ENCODE assay signal across 25 cellular contexts in the genomic region with DNA sequence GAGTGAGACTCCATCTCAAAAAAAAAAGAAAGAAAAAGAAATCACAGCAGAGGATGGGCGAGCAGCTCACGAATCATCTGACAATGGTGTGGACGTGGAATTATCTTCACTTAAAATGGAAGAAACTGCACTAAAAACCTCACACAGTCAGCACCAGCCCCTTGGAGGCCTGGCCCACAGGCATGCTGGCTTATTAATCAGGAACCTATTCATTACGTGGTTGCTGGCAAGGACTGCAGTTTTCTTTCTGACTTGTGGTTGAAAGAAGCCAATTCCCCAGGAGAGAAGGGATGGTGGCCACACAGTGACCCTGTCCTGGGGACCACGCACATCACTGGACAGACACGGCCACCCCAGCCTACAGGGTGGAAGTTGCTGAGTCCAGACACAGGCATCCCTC.
DNase-seq lines count a peak whose midpoint lies in the region; ATAC-seq and TF ChIP-seq lines count a peak whose summit lies in the region.
"Had no signal": no experiment of that assay in that cellular context is flagged by ENCODE, and none has a peak within 500 bp of the region (broad histone marks: within the 10 kb centered on the region; RNA-seq: fewer than 3 reads in every experiment).

No MANE protein-coding gene starts in this region.

- no peaks in the 10 kb centered on the region for H3K36me3 ChIP-seq in MG63
- H3K36me3 ChIP-seq: BLaER1, prostate gland had no signal

- H3K4me3 ChIP-seq in AG10803 (ENCODE audit: low read length) (no peak overlapping the region), MG63 (no peak overlapping the region), choroid plexus epithelial cell (ENCODE audit: low read depth, low read length) (no peak overlapping the region)
- H3K4me3 ChIP-seq: A549, BLaER1, prostate gland, sigmoid colon had no signal

- no peaks in the 10 kb centered on the region for H3K27me3 ChIP-seq in MG63
- H3K27me3 ChIP-seq: BLaER1, sigmoid colon had no signal

- TF ChIP-seq CTCF in AG10803 (conservative IDR thresholded peaks at IDR 0.05; ENCODE audit: low read length) (no peak), choroid plexus epithelial cell (conservative IDR thresholded peaks at IDR 0.05; ENCODE audit: low read depth, low read length) (no peak)

- no peaks in the 10 kb centered on the region for H3K9me3 ChIP-seq in MG63
- H3K9me3 ChIP-seq: prostate gland, sigmoid colon had no signal

- DNase-seq in AG10803 (ENCODE audit: low read depth) (peak; percentile 14), MG63 (peak; percentile 23), choroid plexus epithelial cell (ENCODE audit: low read depth) (peak; percentile 14), kidney tubule cell (ENCODE audit: low spot score) (peak; percentile 17), OCI-M1 (lab: John Stamatoyannopoulos, UW) (no peak), RPMI8226 (no peak)
- DNase-seq: activated CD4-positive, alpha-beta T cell treated with anti-CD3 and anti-CD28 coated beads for 4 hours; activated gamma-delta T cell; activated naive CD8-positive, alpha-beta T cell treated with anti-CD3 and anti-CD28 coated beads, Interleukin-2, amount 10 ng/mL, durations not matched to agents 7 days and 5 days; activated T-cell treated with anti-CD3 and anti-CD28 coated beads, Interleukin-2, amount 50 U/mL, for 1 hour; effector memory CD8-positive, alpha-beta T cell; KBM-7; left ventricle myocardium superior; NCI-H1436 treated with DMSO at 0.1 percent for 48 hours; NCI-H446; NCI-H82; Right ventricle myocardium superior; sigmoid colon; stimulated activated naive CD8-positive, alpha-beta T cell treated with anti-CD3 and anti-CD28 coated beads, Interleukin-15, Interleukin-2, amounts not matched to agents 100 U/mL and 50 U/mL, for 24 hours had no signal

- ATAC-seq in GM18520 (IDR thresholded peaks at IDR 0.05; ENCODE audit: unreplicated experiment) (no peak), SK-N-SH treated with all-trans-retinoic acid at 6 μM for 48 hours (no peak)
- ATAC-seq: A549; effector memory CD8-positive, alpha-beta T cell; left ventricle myocardium superior; naive thymus-derived CD4-positive, alpha-beta T cell; stimulated activated naive CD8-positive, alpha-beta T cell treated with anti-CD3 and anti-CD28 coated beads, Interleukin-15, Interleukin-2, amounts not matched to agents 100 U/mL and 50 U/mL, for 24 hours had no signal

TF ChIP-seq in SK-N-SH treated with all-trans-retinoic acid at 6 μM for 48 hours, 23 proteins besides CTCF, POLR2A, EP300 and RAD21:
- TF ChIP-seq GLIS3 (CRISPR knock-in tag; IDR thresholded peaks at IDR 0.05) (no peak), ZNF70 (CRISPR knock-in tag; IDR thresholded peaks at IDR 0.05) (no peak), ZC3H10 (CRISPR knock-in tag; IDR thresholded peaks at IDR 0.05) (no peak), CSDC2 (CRISPR knock-in tag; IDR thresholded peaks at IDR 0.05) (no peak), OSR1 (CRISPR knock-in tag; IDR thresholded peaks at IDR 0.05) (no peak), TOX (CRISPR knock-in tag; IDR thresholded peaks at IDR 0.05; ENCODE audit: borderline replicate concordance) (no peak), PPARA (CRISPR knock-in tag; IDR thresholded peaks at IDR 0.05; ENCODE audit: borderline replicate concordance) (no peak), ZFP30 (CRISPR knock-in tag; IDR thresholded peaks at IDR 0.05) (no peak), ZFP3 (CRISPR knock-in tag; IDR thresholded peaks at IDR 0.05) (no peak), TCF4 (CRISPR knock-in tag; IDR thresholded peaks at IDR 0.05; ENCODE audit: borderline replicate concordance) (no peak), ISL1 (CRISPR knock-in tag; IDR thresholded peaks at IDR 0.05) (no peak), ZNF565 (CRISPR knock-in tag; conservative IDR thresholded peaks at IDR 0.05; ENCODE audit: low read depth) (no peak)
- TF ChIP-seq, protein P1, sequence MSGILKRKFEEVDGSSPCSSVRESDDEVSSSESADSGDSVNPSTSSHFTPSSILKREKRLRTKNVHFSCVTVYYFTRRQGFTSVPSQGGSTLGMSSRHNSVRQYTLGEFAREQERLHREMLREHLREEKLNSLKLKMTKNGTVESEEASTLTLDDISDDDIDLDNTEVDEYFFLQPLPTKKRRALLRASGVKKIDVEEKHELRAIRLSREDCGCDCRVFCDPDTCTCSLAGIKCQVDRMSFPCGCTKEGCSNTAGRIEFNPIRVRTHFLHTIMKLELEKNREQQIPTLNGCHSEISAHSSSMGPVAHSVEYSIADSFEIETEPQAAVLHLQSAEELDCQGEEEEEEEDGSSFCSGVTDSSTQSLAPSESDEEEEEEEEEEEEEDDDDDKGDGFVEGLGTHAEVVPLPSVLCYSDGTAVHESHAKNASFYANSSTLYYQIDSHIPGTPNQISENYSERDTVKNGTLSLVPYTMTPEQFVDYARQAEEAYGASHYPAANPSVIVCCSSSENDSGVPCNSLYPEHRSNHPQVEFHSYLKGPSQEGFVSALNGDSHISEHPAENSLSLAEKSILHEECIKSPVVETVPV (CRISPR knock-in tag; IDR thresholded peaks at IDR 0.05), result no peak
- TF ChIP-seq, protein P2, sequence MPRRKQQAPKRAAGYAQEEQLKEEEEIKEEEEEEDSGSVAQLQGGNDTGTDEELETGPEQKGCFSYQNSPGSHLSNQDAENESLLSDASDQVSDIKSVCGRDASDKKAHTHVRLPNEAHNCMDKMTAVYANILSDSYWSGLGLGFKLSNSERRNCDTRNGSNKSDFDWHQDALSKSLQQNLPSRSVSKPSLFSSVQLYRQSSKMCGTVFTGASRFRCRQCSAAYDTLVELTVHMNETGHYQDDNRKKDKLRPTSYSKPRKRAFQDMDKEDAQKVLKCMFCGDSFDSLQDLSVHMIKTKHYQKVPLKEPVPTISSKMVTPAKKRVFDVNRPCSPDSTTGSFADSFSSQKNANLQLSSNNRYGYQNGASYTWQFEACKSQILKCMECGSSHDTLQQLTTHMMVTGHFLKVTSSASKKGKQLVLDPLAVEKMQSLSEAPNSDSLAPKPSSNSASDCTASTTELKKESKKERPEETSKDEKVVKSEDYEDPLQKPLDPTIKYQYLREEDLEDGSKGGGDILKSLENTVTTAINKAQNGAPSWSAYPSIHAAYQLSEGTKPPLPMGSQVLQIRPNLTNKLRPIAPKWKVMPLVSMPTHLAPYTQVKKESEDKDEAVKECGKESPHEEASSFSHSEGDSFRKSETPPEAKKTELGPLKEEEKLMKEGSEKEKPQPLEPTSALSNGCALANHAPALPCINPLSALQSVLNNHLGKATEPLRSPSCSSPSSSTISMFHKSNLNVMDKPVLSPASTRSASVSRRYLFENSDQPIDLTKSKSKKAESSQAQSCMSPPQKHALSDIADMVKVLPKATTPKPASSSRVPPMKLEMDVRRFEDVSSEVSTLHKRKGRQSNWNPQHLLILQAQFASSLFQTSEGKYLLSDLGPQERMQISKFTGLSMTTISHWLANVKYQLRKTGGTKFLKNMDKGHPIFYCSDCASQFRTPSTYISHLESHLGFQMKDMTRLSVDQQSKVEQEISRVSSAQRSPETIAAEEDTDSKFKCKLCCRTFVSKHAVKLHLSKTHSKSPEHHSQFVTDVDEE (CRISPR knock-in tag; IDR thresholded peaks at IDR 0.05), result no peak
- TF ChIP-seq, protein P3, sequence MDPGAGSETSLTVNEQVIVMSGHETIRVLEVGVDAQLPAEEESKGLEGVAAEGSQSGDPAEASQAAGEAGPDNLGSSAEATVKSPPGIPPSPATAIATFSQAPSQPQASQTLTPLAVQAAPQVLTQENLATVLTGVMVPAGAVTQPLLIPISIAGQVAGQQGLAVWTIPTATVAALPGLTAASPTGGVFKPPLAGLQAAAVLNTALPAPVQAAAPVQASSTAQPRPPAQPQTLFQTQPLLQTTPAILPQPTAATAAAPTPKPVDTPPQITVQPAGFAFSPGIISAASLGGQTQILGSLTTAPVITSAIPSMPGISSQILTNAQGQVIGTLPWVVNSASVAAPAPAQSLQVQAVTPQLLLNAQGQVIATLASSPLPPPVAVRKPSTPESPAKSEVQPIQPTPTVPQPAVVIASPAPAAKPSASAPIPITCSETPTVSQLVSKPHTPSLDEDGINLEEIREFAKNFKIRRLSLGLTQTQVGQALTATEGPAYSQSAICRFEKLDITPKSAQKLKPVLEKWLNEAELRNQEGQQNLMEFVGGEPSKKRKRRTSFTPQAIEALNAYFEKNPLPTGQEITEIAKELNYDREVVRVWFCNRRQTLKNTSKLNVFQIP (CRISPR knock-in tag; IDR thresholded peaks at IDR 0.05; ENCODE audit: borderline replicate concordance, low read depth), result no peak

Comparison
In these comparisons a context has a peak if more than half of its experiments do, and no peak if none do; other contexts are left out.
1. DNase-seq: peak in AG10803 (single experiment), MG63 (single experiment), choroid plexus epithelial cell (single experiment) and kidney tubule cell (single experiment); none in OCI-M1 (single experiment) and RPMI8226 (single experiment).